Comparison of ENCODE assay signal across 11 cellular contexts in the genomic region with DNA sequence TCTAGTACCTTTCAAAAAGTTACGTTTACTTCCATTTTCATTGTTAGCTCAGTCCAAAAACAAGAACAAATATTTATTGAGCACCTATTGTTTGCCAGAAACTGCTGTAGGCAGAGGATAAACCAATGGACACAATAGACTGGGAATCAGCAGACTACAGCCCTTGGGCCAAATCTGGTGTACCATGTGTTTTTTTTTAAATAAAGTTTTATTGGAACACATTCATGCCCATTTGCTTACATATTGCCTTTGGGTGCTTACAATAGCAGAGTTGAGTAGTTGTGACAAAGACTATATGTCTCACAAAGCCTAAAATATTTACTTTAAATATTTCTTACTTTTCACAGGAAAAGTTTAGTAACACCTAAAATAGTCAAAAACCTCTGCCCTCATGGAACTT.
"Had no signal": no experiment of that assay in that cellular context is flagged by ENCODE, and none has a peak within 500 bp of the region (broad histone marks: within the 10 kb centered on the region; RNA-seq: fewer than 3 reads in every experiment).

No MANE protein-coding gene starts in this region.

- H3K9ac ChIP-seq: GM23248 had no signal

- H3K4me1 Mint-ChIP-seq: GM23338, H9 had no signal

- H3K36me3 ChIP-seq: HAP-1 had no signal

- H3K9me3 ChIP-seq: HAP-1 had no signal

- H3K27ac Mint-ChIP-seq: GM23338, HFFc6 had no signal

- H3K27ac ChIP-seq: GM23248 had no signal

- H3K4me3 ChIP-seq: GM23248, GM23338, HAP-1 had no signal

- DNase-seq: GM23248, GOT3, H7, H9, HCEC 1CT, HFFc6 had no signal

- H2AFZ ChIP-seq: GM23248, GM23338 had no signal

- H3K9me3 Mint-ChIP-seq: GM23338, H9 had no signal

- H3K4me1 ChIP-seq: HAP-1 had no signal

- H3K4me3 Mint-ChIP-seq: GM23338, H9, HFFc6 had no signal

- FAIRE-seq: H1, H54 had no signal

- ATAC-seq: GM23338, HCT116 had no signal

- H3K4me2 ChIP-seq: GM23338 had no signal
